In the genomic region with DNA sequence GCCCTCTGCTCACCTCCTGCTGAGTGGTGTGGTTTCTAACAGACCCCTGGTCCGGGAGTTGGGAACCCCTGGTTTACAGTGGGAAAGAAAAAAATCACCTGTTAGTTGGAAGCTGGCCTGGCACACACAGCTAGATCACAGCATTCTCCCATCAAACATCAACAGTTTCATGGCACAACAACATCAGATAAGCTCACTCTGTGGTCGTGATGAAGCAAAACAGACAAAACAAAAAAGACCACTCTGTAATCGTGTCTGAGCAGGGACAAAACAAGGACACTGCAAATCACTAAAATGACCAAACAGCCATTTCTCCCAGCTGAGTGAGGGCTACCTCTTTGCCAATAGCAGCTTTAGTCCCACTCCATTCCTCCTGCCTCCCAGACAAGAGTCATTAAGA, we compare ENCODE assay signal across 16 cellular contexts. TPM values are rescaled to one million over a fixed set of nuclear protein-coding genes. Genes with fewer than 3 reads are reported as not detected.
A peak's percentile ranks its signal among the peaks of the same experiment; 100 is the strongest.
DNase-seq lines count a peak whose midpoint lies in the region; ATAC-seq, FAIRE-seq and TF ChIP-seq lines count a peak whose summit lies in the region.
"Had no signal": no experiment of that assay in that cellular context is flagged by ENCODE, and none has a peak within 500 bp of the region (broad histone marks: within the 10 kb centered on the region; RNA-seq: fewer than 3 reads in every experiment).

No MANE protein-coding gene starts in this region.

- H3K27ac ChIP-seq in body of pancreas (no peak overlapping the region), coronary artery (no peak overlapping the region)
- H3K27ac ChIP-seq: BLaER1 treated with 17β-estradiol and CSF1 and Interleukin-3, amounts not matched to agents 10 nM and 100 nM had no signal

- H3K4me1 Mint-ChIP-seq in central memory CD8-positive, alpha-beta T cell = no peaks in the 10 kb centered on the region
- no peaks in the 10 kb centered on the region for H3K4me1 Mint-ChIP-seq in neural crest cell
- H3K4me1 Mint-ChIP-seq: B cell had no signal

- H3K4me3 ChIP-seq in body of pancreas = no peak overlapping the region
- H3K4me3 ChIP-seq in coronary artery = no peak overlapping the region
- H3K4me3 ChIP-seq: BLaER1 treated with 17β-estradiol and CSF1 and Interleukin-3, amounts not matched to agents 10 nM and 100 nM; GM12878 had no signal

- peaks cover 46% of the 10 kb centered on the region for H3K27me3 Mint-ChIP-seq in central memory CD8-positive, alpha-beta T cell
- peaks cover 23% of the 10 kb centered on the region for H3K27me3 Mint-ChIP-seq in neural crest cell (ENCODE audit: low read depth)

- H3K27me3 ChIP-seq in body of pancreas = no peaks in the 10 kb centered on the region
- H3K27me3 ChIP-seq: BLaER1 treated with 17β-estradiol and CSF1 and Interleukin-3, amounts not matched to agents 10 nM and 100 nM had no signal

- H3K9me3 ChIP-seq in body of pancreas = no peaks in the 10 kb centered on the region
- H3K9me3 ChIP-seq: BLaER1 treated with 17β-estradiol and CSF1 and Interleukin-3, amounts not matched to agents 10 nM and 100 nM had no signal

- H3K4me1 ChIP-seq in body of pancreas = no peaks in the 10 kb centered on the region

- intact Hi-C loops in body of pancreas (cut with DNase I) = no loop called here

- no peak for FAIRE-seq in GM19239 (lab: Jason Lieb, UNC)
- FAIRE-seq: GM12878 had no signal

- H3K36me3 ChIP-seq in body of pancreas (replicated peaks in 1 of 2; ENCODE audit: insufficient read depth in 1 of 2, low read depth in 2 of 2) = no peaks in the 10 kb centered on the region
- H3K36me3 ChIP-seq: BLaER1 treated with 17β-estradiol and CSF1 and Interleukin-3, amounts not matched to agents 10 nM and 100 nM had no signal

- no peaks in the 10 kb centered on the region for H3K9me3 Mint-ChIP-seq in central memory CD8-positive, alpha-beta T cell
- no peaks in the 10 kb centered on the region for H3K9me3 Mint-ChIP-seq in neural crest cell
- H3K9me3 Mint-ChIP-seq: CD8-positive, alpha-beta T cell; H9 had no signal

- H3K27ac Mint-ChIP-seq in central memory CD8-positive, alpha-beta T cell (ENCODE audit: low read depth) = peak overlapping the region; percentile 30
- H3K27ac Mint-ChIP-seq in neural crest cell (ENCODE audit: unreplicated experiment) = peak overlapping the region; percentile 43
- H3K27ac Mint-ChIP-seq: B cell; CD8-positive, alpha-beta T cell; H9 had no signal

- no peak for ATAC-seq in central memory CD8-positive, alpha-beta T cell (replicated peaks; ENCODE audit: extremely low read depth, poor library complexity, severe bottlenecking)
- no peak for ATAC-seq in body of pancreas
- ATAC-seq: CD8-positive, alpha-beta T cell; GM12878 had no signal

- no peaks in the 10 kb centered on the region for H3K36me3 Mint-ChIP-seq in central memory CD8-positive, alpha-beta T cell (ENCODE audit: insufficient read depth)
- H3K36me3 Mint-ChIP-seq in neural crest cell (ENCODE audit: low read depth) = no peaks in the 10 kb centered on the region
- H3K36me3 Mint-ChIP-seq: CD8-positive, alpha-beta T cell had no signal

- TF ChIP-seq POLR2A in body of pancreas (IDR thresholded peaks at IDR 0.05) = no peak

- no peak overlapping the region for H3K4me3 Mint-ChIP-seq in central memory CD8-positive, alpha-beta T cell
- H3K4me3 Mint-ChIP-seq in neural crest cell = no peak overlapping the region
- H3K4me3 Mint-ChIP-seq: B cell; CD8-positive, alpha-beta T cell; H9 had no signal

- TF ChIP-seq CTCF in neural crest cell (conservative IDR thresholded peaks at IDR 0.05) (no peak), body of pancreas (IDR thresholded peaks at IDR 0.05) (no peak), coronary artery (IDR thresholded peaks at IDR 0.05) (no peak)

- WGBS in body of pancreas, 2 donors = 34 to 40% methylated on average over 3 of the region's 3 CpGs

- DNase-seq in SK-N-DZ (ENCODE audit: low spot score) (peak; percentile 38), neural crest cell (ENCODE audit: low read depth, low spot score) (no peak), body of pancreas (no peak), GM19239 (ENCODE audit: insufficient read length, low spot score) (no peak), coronary artery (ENCODE audit: low spot score) (no peak)
- DNase-seq in central memory CD8-positive, alpha-beta T cell (ENCODE audit: low spot score in 2 of 2) = no peak
- DNase-seq: Calu3; CD8-positive, alpha-beta T cell; DMS79 treated with DMSO at 0.1 percent for 48 hours; GOT3; H9 had no signal

RNA-seq across cellular contexts. Expression of a gene that starts 9.0 kb away (rescaled TPM):
- 26.9 and 29.9 TPM in 2 replicates for polyA plus RNA-seq in SK-N-DZ (2014; cell fraction: cytosol; rRNA removed)
- polyA plus RNA-seq in SK-N-DZ (2014; cell fraction: nucleus; rRNA removed) = 14.9 and 16.6 TPM in 2 replicates
- total RNA-seq in neural crest cell (31.6 and 32.7 TPM in 2 replicates), body of pancreas (10 to 100 TPM in 1 of 2 donors, 1 to 10 TPM in 1; 9.6 to 20.1 TPM)

RNA-seq across cellular contexts. Expression of a gene that starts 19.8 kb away (rescaled TPM):
- polyA plus RNA-seq in SK-N-DZ (2014; cell fraction: cytosol; rRNA removed) = 43.1 and 44.5 TPM in 2 replicates
- polyA plus RNA-seq in SK-N-DZ (2014; cell fraction: nucleus; rRNA removed) = 38.7 and 42.1 TPM in 2 replicates
- total RNA-seq in neural crest cell = 45.8 and 47.6 TPM in 2 replicates
- 10 to 100 TPM; 20.5 to 78.4 TPM for total RNA-seq in body of pancreas

RNA-seq across cellular contexts. Expression of a gene that starts 43.0 kb away (rescaled TPM):
- not detected in 2 replicates for polyA plus RNA-seq in SK-N-DZ (2014; cell fraction: cytosol; rRNA removed)
- not detected in 2 replicates for polyA plus RNA-seq in SK-N-DZ (2014; cell fraction: nucleus; rRNA removed)
- total RNA-seq in neural crest cell (0.07 TPM in 1 of 2 replicates, not detected in the other), body of pancreas (not detected)
- total RNA-seq: A172; CD8-positive, alpha-beta T cell; GM12878; H9; HT-29 had no signal
- polyA plus RNA-seq: GM12878 had no signal
